In genomic region chr2:230797515-230798495, GRCh38 we compare ENCODE assay signal across 9 cellular contexts.
DNase-seq lines count a peak whose midpoint lies in the region; ATAC-seq and TF ChIP-seq lines count a peak whose summit lies in the region.
"Had no signal": no experiment of that assay in that cellular context is flagged by ENCODE, and none has a peak within 500 bp of the region (broad histone marks: within the 10 kb centered on the region; RNA-seq: fewer than 3 reads in every experiment).

No MANE protein-coding gene starts in this region.

- H2BK15ac ChIP-seq in neuronal stem cell (ENCODE audit: low read length), result no peak overlapping the region

- no peak overlapping the region for H4K8ac ChIP-seq in neuronal stem cell (ENCODE audit: low read depth, low read length)

- H3K27me3 Mint-ChIP-seq in activated CD8-positive, alpha-beta T cell treated with anti-CD3 and anti-CD28 coated beads for 36 hours, result no peaks in the 10 kb centered on the region
- no peaks in the 10 kb centered on the region for H3K27me3 Mint-ChIP-seq in naive thymus-derived CD4-positive, alpha-beta T cell

- no peaks in the 10 kb centered on the region for H3K9me3 ChIP-seq in naive thymus-derived CD4-positive, alpha-beta T cell (ENCODE audit: control insufficient read depth in 2 of 3, low read length in 3 of 3)
- peaks cover 0 to 17% of the 10 kb centered on the region in 2 donors for H3K9me3 ChIP-seq in neuronal stem cell (replicated peaks in 1 of 2; ENCODE audit: control insufficient read depth in 2 of 2, insufficient read depth in 1 of 2, low read depth in 1 of 2, low read length in 2 of 2)

- no peak overlapping the region for H3K27ac Mint-ChIP-seq in activated CD8-positive, alpha-beta T cell treated with anti-CD3 and anti-CD28 coated beads for 36 hours
- peak overlapping the region in 2 of 9 donors; percentile 59 to 71 for H3K27ac Mint-ChIP-seq in naive thymus-derived CD4-positive, alpha-beta T cell

- no peaks in the 10 kb centered on the region for H3K79me1 ChIP-seq in neuronal stem cell (ENCODE audit: low read depth, low read length)

- peaks cover 66% of the 10 kb centered on the region for H3K36me3 Mint-ChIP-seq in activated CD8-positive, alpha-beta T cell treated with anti-CD3 and anti-CD28 coated beads for 36 hours (ENCODE audit: low read depth)
- H3K36me3 Mint-ChIP-seq in naive thymus-derived CD4-positive, alpha-beta T cell, result peaks cover 15 to 47% (median 32%) of the 10 kb centered on the region in 5 donors

- H3K4me1 Mint-ChIP-seq in activated CD8-positive, alpha-beta T cell treated with anti-CD3 and anti-CD28 coated beads for 36 hours (ENCODE audit: low read depth), result peaks cover 24% of the 10 kb centered on the region
- H3K4me1 Mint-ChIP-seq in naive thymus-derived CD4-positive, alpha-beta T cell, result peaks cover 12 to 40% (median 34%) of the 10 kb centered on the region in 7 donors

- H3K14ac ChIP-seq in neuronal stem cell (ENCODE audit: low read length), result no peak overlapping the region

- H3K36me3 ChIP-seq in naive thymus-derived CD4-positive, alpha-beta T cell (ENCODE audit: control insufficient read depth in 2 of 3, insufficient read depth in 3 of 3, low read length in 3 of 3), result peaks cover 4 to 32% (median 9%) of the 10 kb centered on the region in 3 experiments
- peaks cover 10 to 56% of the 10 kb centered on the region in 2 donors for H3K36me3 ChIP-seq in neuronal stem cell (replicated peaks in 1 of 2; ENCODE audit: control insufficient read depth in 2 of 2, insufficient read depth in 2 of 2, low read length in 2 of 2)

- peak; percentile 30 for DNase-seq in GM12864 (ENCODE audit: low read depth)
- peak; percentile 64 for DNase-seq in activated CD8-positive, alpha-beta T cell treated with anti-CD3 and anti-CD28 coated beads for 36 hours
- DNase-seq in naive thymus-derived CD4-positive, alpha-beta T cell, result no peak
- DNase-seq in neuronal stem cell (ENCODE audit: low spot score), result no peak
- no peak for DNase-seq in activated CD4-positive, CD25-positive, alpha-beta regulatory T cell treated with anti-CD3 and anti-CD28 coated beads, Interleukin-2, amount 50 U/mL, for 72 hours
- no peak for DNase-seq in NCI-H510A treated with DMSO at 0.1 percent for 48 hours (lab: John Stamatoyannopoulos, UW)
- DNase-seq: cortex of kidney had no signal

- TF ChIP-seq CTCF in GM12864 (IDR thresholded peaks at IDR 0.05; ENCODE audit: low read depth, low read length, missing control alignments), result no peak
- no peak for TF ChIP-seq CTCF in activated CD8-positive, alpha-beta T cell treated with anti-CD3 and anti-CD28 coated beads for 36 hours (IDR thresholded peaks at IDR 0.05)

- no peak overlapping the region for H2AFZ ChIP-seq in neuronal stem cell (ENCODE audit: low read length)

- no peak overlapping the region for H3K18ac ChIP-seq in neuronal stem cell (ENCODE audit: low read length)

- no peak overlapping the region for H3K4me2 ChIP-seq in neuronal stem cell (ENCODE audit: insufficient read depth, low read length, poor library complexity, severe bottlenecking)

- ATAC-seq in HG03095 (IDR thresholded peaks at IDR 0.05; ENCODE audit: unreplicated experiment) (peak; percentile 45), GM21360 (IDR thresholded peaks at IDR 0.05; ENCODE audit: unreplicated experiment) (no peak)
- peak; percentile 57 for ATAC-seq in activated CD8-positive, alpha-beta T cell treated with anti-CD3 and anti-CD28 coated beads for 36 hours
- ATAC-seq in naive thymus-derived CD4-positive, alpha-beta T cell, result peak; percentile 28

- no peak overlapping the region for H3K4ac ChIP-seq in neuronal stem cell (ENCODE audit: low read length)

- CTCF ChIA-PET in activated CD8-positive, alpha-beta T cell treated with anti-CD3 and anti-CD28 coated beads for 36 hours (lab: Charles Lee), result interaction anchor here (0.6 to 3.4 kb wide), 61 partner anchors 9 to 789 kb away, joined by 3 to 65 read pairs (median 4); partner anchors contain the start of genes CAB39 and SP140L
- CTCF ChIA-PET in naive thymus-derived CD4-positive, alpha-beta T cell (lab: Charles Lee), result interaction anchor here (0.6 to 2.6 kb wide), 24 partner anchors 9 to 996 kb away, joined by 3 to 14 read pairs (median 4); no protein-coding TSS in a partner anchor

- no peak overlapping the region for H2BK5ac ChIP-seq in neuronal stem cell (ENCODE audit: low read length)

- 100% methylated on average over 1 of the region's 8 CpGs; no CpG with 5 or more reads in 1 of the 2 donors for WGBS in neuronal stem cell (ENCODE audit: extremely low coverage in 2 of 2, insufficient read length in 2 of 2, insufficient replicate concordance in 1 of 2), 2 donors

- H3K9ac ChIP-seq in neuronal stem cell (ENCODE audit: low read depth, low read length, poor library complexity), result no peak overlapping the region

- no peaks in the 10 kb centered on the region for H3K27me3 ChIP-seq in naive thymus-derived CD4-positive, alpha-beta T cell (ENCODE audit: control insufficient read depth in 2 of 2, insufficient read depth in 2 of 2, low read length in 2 of 2)
- no peaks in the 10 kb centered on the region for H3K27me3 ChIP-seq in neuronal stem cell (ENCODE audit: control insufficient read depth in 3 of 3, insufficient read depth in 3 of 3, low read depth in 1 of 3, low read length in 3 of 3)

- intact Hi-C loops in activated CD8-positive, alpha-beta T cell treated with anti-CD3 and anti-CD28 coated beads for 36 hours (cut with micrococcal nuclease), result loop anchor here (2.0 to 10.0 kb wide), 4 partner anchors 83 to 473 kb away; partner anchors contain the start of gene SP140L
- intact Hi-C loops in naive thymus-derived CD4-positive, alpha-beta T cell (cut with micrococcal nuclease), result loop anchor here (1.0 to 10.0 kb wide), 12 partner anchors 35 to 1003 kb away; partner anchors contain the start of genes SP100 (in 2 of the 2) and CAB39 (in 1 of the 2)

- H3K27ac ChIP-seq in naive thymus-derived CD4-positive, alpha-beta T cell (ENCODE audit: low read depth, low read length), result peak overlapping the region; percentile 8
- H3K27ac ChIP-seq in neuronal stem cell (replicated peaks; ENCODE audit: low read length), result no peak overlapping the region

- H2AK5ac ChIP-seq in neuronal stem cell (ENCODE audit: low read depth, low read length), result no peak overlapping the region

- no peak overlapping the region for H3K4me3 ChIP-seq in GM12864 (ENCODE audit: low read depth, low read length)
- H3K4me3 ChIP-seq in naive thymus-derived CD4-positive, alpha-beta T cell (ENCODE audit: low read length), result no peak overlapping the region
- no peak overlapping the region for H3K4me3 ChIP-seq in neuronal stem cell (ENCODE audit: low read length in 2 of 2)

- H4K91ac ChIP-seq in neuronal stem cell (ENCODE audit: low read depth, low read length, poor library complexity), result no peak overlapping the region

- H3K23ac ChIP-seq in neuronal stem cell (ENCODE audit: low read depth, low read length, poor library complexity), result no peak overlapping the region

- H3K9me3 Mint-ChIP-seq in activated CD8-positive, alpha-beta T cell treated with anti-CD3 and anti-CD28 coated beads for 36 hours, result no peaks in the 10 kb centered on the region
- peaks cover 0 to 3% (median 0%) of the 10 kb centered on the region in 11 donors for H3K9me3 Mint-ChIP-seq in naive thymus-derived CD4-positive, alpha-beta T cell

- H3K4me3 Mint-ChIP-seq in activated CD8-positive, alpha-beta T cell treated with anti-CD3 and anti-CD28 coated beads for 36 hours, result no peak overlapping the region
- H3K4me3 Mint-ChIP-seq in naive thymus-derived CD4-positive, alpha-beta T cell, result peak overlapping the region in 1 of 10 donors; percentile 8

- no peak overlapping the region for H2BK120ac ChIP-seq in neuronal stem cell (ENCODE audit: low read depth, low read length)

- H3K4me1 ChIP-seq in naive thymus-derived CD4-positive, alpha-beta T cell (ENCODE audit: control insufficient read depth in 2 of 2, insufficient read depth in 2 of 2, low read length in 2 of 2), result peaks cover 34 to 52% of the 10 kb centered on the region in 2 donors
- peaks cover 0 to 1% of the 10 kb centered on the region in 2 donors for H3K4me1 ChIP-seq in neuronal stem cell (ENCODE audit: control insufficient read depth in 2 of 2, insufficient read depth in 1 of 2, low read depth in 1 of 2, low read length in 2 of 2)

- no peak overlapping the region for H2BK12ac ChIP-seq in neuronal stem cell (ENCODE audit: low read length)

- POLR2A ChIA-PET in activated CD8-positive, alpha-beta T cell treated with anti-CD3 and anti-CD28 coated beads for 36 hours (lab: Charles Lee), result interaction anchor here (0.8 to 1.7 kb wide), 6 partner anchors 30 to 139 kb away, joined by 3 to 9 read pairs (median 4); no protein-coding TSS in a partner anchor
- POLR2A ChIA-PET in naive thymus-derived CD4-positive, alpha-beta T cell (lab: Charles Lee), result interaction anchor here (0.5 to 2.2 kb wide), 7 partner anchors 14 to 388 kb away, joined by 3 to 22 read pairs (median 5); no protein-coding TSS in a partner anchor

Comparison
In these comparisons a context has a peak if more than half of its experiments do, and no peak if none do; other contexts are left out.
1. DNase-seq: peak in GM12864 (single experiment) and activated CD8-positive, alpha-beta T cell treated with anti-CD3 and anti-CD28 coated beads for 36 hours (single experiment); none in naive thymus-derived CD4-positive, alpha-beta T cell (0 of 9), neuronal stem cell (single experiment), activated CD4-positive, CD25-positive, alpha-beta regulatory T cell treated with anti-CD3 and anti-CD28 coated beads, Interleukin-2, amount 50 U/mL, for 72 hours (single experiment) and NCI-H510A treated with DMSO at 0.1 percent for 48 hours (single experiment).